1 cellular context compared by ENCODE assay signal in the genomic region with DNA sequence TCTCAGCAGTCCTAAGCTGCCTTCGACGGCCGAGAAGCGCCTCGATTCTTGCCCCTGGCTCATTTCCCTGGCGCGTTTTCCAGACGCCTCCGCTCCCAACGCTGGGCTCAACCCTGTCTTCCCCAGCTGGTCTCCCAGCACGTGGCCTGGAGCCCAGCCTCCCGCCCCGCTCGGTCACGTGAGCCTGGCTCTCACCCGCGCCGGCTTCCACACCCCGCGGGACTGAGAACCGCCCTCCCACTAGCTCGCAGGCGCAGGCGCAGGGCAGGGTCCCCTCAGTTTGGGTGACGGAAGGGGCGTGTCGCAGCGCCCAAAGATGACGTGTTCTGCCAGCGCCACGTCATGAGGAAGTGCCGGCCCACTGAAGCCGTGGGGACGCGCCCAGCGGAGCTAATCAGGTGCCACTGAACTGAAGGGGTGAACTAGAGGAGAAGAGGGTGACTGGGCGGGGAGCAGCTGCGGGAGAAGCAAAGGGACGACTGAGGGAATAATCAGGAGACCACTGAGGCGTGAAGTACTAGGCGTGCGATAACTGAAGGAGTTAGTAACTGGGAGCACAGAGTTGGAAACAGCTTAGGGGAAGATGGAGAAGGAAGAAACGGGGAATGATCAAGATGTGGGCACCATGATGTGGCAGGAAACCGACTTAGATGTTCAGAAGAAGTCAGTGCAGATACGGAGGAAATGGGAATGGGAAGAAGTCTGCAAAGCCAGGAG.
A peak's percentile ranks its signal among the peaks of the same experiment; 100 is the strongest.
TF ChIP-seq lines count a peak whose summit lies in the region.

A gene with protein sequence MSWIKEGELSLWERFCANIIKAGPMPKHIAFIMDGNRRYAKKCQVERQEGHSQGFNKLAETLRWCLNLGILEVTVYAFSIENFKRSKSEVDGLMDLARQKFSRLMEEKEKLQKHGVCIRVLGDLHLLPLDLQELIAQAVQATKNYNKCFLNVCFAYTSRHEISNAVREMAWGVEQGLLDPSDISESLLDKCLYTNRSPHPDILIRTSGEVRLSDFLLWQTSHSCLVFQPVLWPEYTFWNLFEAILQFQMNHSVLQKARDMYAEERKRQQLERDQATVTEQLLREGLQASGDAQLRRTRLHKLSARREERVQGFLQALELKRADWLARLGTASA (plus strand): TSS at position 343 of the 717 bp plus-strand sequence. CDS start 625 bp downstream, outside the sequence.

TF ChIP-seq in HepG2, 621 proteins besides CTCF, POLR2A, EP300 and RAD21 (continued from another document and continues in another):
- TF ChIP-seq, protein P1, sequence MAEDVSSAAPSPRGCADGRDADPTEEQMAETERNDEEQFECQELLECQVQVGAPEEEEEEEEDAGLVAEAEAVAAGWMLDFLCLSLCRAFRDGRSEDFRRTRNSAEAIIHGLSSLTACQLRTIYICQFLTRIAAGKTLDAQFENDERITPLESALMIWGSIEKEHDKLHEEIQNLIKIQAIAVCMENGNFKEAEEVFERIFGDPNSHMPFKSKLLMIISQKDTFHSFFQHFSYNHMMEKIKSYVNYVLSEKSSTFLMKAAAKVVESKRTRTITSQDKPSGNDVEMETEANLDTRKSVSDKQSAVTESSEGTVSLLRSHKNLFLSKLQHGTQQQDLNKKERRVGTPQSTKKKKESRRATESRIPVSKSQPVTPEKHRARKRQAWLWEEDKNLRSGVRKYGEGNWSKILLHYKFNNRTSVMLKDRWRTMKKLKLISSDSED (CRISPR knock-in tag; IDR thresholded peaks at IDR 0.05), result 0 out of 2 replicates have a peak, but pooled peaks have one; percentile 35
- TF ChIP-seq, protein P2, sequence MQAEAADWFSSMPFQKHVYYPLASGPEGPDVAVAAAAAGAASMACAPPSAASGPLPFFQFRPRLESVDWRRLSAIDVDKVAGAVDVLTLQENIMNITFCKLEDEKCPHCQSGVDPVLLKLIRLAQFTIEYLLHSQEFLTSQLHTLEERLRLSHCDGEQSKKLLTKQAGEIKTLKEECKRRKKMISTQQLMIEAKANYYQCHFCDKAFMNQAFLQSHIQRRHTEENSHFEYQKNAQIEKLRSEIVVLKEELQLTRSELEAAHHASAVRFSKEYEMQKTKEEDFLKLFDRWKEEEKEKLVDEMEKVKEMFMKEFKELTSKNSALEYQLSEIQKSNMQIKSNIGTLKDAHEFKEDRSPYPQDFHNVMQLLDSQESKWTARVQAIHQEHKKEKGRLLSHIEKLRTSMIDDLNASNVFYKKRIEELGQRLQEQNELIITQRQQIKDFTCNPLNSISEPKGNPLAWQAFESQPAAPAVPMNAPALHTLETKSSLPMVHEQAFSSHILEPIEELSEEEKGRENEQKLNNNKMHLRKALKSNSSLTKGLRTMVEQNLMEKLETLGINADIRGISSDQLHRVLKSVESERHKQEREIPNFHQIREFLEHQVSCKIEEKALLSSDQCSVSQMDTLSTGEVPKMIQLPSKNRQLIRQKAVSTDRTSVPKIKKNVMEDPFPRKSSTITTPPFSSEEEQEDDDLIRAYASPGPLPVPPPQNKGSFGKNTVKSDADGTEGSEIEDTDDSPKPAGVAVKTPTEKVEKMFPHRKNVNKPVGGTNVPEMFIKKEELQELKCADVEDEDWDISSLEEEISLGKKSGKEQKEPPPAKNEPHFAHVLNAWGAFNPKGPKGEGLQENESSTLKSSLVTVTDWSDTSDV (CRISPR knock-in tag; IDR thresholded peaks at IDR 0.05), result peak; percentile 93; the same call in 1 of the 2 replicates
- TF ChIP-seq TEAD2 (CRISPR knock-in tag; IDR thresholded peaks at IDR 0.05) (peak; percentile 79; the same call in 1 of the 2 replicates), ZMAT3 (CRISPR knock-in tag; conservative IDR thresholded peaks at IDR 0.05) (peak; percentile 98), ZNF780A (CRISPR knock-in tag; IDR thresholded peaks at IDR 0.05) (peak; percentile 83; the same call in 1 of the 2 replicates), EEA1 (CRISPR knock-in tag; IDR thresholded peaks at IDR 0.05; ENCODE audit: borderline replicate concordance) (peak; percentile 87; the same call in 1 of the 2 replicates), NR2F1 (CRISPR knock-in tag; IDR thresholded peaks at IDR 0.05) (no peak), TGIF2 (CRISPR knock-in tag; IDR thresholded peaks at IDR 0.05) (peak; percentile 94), MIER3 (CRISPR knock-in tag; IDR thresholded peaks at IDR 0.05; ENCODE audit: borderline replicate concordance) (peak; percentile 94), GABPA (IDR thresholded peaks at IDR 0.05; ENCODE audit: low read depth, low read length) (peak; percentile 58), GABPA (CRISPR knock-in tag; IDR thresholded peaks at IDR 0.05; ENCODE audit: low read depth) (peak; percentile 91), ZNF33A (CRISPR knock-in tag; IDR thresholded peaks at IDR 0.05; ENCODE audit: borderline replicate concordance) (no peak), MAFF (IDR thresholded peaks at IDR 0.05; ENCODE audit: low read depth, low read length) (no peak), NR3C1 (CRISPR knock-in tag; IDR thresholded peaks at IDR 0.05) (no peak), ZNF605 (CRISPR knock-in tag; IDR thresholded peaks at IDR 0.05) (peak; percentile 95), MBNL3 (CRISPR knock-in tag; conservative IDR thresholded peaks at IDR 0.05) (no peak), ZNF7 (CRISPR knock-in tag; IDR thresholded peaks at IDR 0.05) (0 out of 2 replicates have a peak, but pooled peaks have one; percentile 12), POLR2AphosphoS5 (IDR thresholded peaks at IDR 0.05; ENCODE audit: low read depth, low read length) (peak; percentile 97), EED (CRISPR knock-in tag; IDR thresholded peaks at IDR 0.05) (peak; percentile 64; the same call in 1 of the 2 replicates), TARDBP (CRISPR knock-in tag; IDR thresholded peaks at IDR 0.05) (peak; percentile 95), ERF (CRISPR knock-in tag; IDR thresholded peaks at IDR 0.05) (peak; percentile 98), ZNF543 (CRISPR knock-in tag; IDR thresholded peaks at IDR 0.05) (no peak), GLI4 (CRISPR knock-in tag; IDR thresholded peaks at IDR 0.05; ENCODE audit: borderline replicate concordance) (peak; percentile 89; the same call in 1 of the 2 replicates), ZNF614 (CRISPR knock-in tag; IDR thresholded peaks at IDR 0.05; ENCODE audit: borderline replicate concordance) (no peak), ZNF367 (CRISPR knock-in tag; IDR thresholded peaks at IDR 0.05; ENCODE audit: borderline replicate concordance) (no peak; the same call in 1 of the 2 replicates), SRSF9 (IDR thresholded peaks at IDR 0.05; ENCODE audit: borderline replicate concordance, insufficient read depth, low read depth, low read length, poor library complexity, severe bottlenecking) (no peak), ISX (CRISPR knock-in tag; conservative IDR thresholded peaks at IDR 0.05) (0 out of 2 replicates have a peak, but pooled peaks have one; percentile 69), ZNF225 (CRISPR knock-in tag; IDR thresholded peaks at IDR 0.05) (no peak; the same call in 1 of the 2 replicates), FOXK2 (IDR thresholded peaks at IDR 0.05) (no peak), ZBTB7B (CRISPR knock-in tag; IDR thresholded peaks at IDR 0.05) (peak; percentile 86), PCBP1 (IDR thresholded peaks at IDR 0.05; ENCODE audit: borderline replicate concordance, low read depth, low read length) (no peak), POLR2G (IDR thresholded peaks at IDR 0.05; ENCODE audit: low read depth, low read length) (peak; percentile 93), ZIK1 (CRISPR knock-in tag; IDR thresholded peaks at IDR 0.05; ENCODE audit: borderline replicate concordance, low read depth) (peak; percentile 90), PRMT3 (CRISPR knock-in tag; IDR thresholded peaks at IDR 0.05; ENCODE audit: borderline replicate concordance, low read depth) (peak; percentile 94), HMGA1 (CRISPR knock-in tag; conservative IDR thresholded peaks at IDR 0.05) (no peak), PPARG (CRISPR knock-in tag; conservative IDR thresholded peaks at IDR 0.05) (peak; percentile 84)
- TF ChIP-seq, protein P3, sequence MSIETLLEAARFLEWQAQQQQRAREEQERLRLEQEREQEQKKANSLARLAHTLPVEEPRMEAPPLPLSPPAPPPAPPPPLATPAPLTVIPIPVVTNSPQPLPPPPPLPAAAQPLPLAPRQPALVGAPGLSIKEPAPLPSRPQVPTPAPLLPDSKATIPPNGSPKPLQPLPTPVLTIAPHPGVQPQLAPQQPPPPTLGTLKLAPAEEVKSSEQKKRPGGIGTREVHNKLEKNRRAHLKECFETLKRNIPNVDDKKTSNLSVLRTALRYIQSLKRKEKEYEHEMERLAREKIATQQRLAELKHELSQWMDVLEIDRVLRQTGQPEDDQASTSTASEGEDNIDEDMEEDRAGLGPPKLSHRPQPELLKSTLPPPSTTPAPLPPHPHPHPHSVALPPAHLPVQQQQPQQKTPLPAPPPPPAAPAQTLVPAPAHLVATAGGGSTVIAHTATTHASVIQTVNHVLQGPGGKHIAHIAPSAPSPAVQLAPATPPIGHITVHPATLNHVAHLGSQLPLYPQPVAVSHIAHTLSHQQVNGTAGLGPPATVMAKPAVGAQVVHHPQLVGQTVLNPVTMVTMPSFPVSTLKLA (IDR thresholded peaks at IDR 0.05), result peak; percentile 85
- TF ChIP-seq, protein P4, sequence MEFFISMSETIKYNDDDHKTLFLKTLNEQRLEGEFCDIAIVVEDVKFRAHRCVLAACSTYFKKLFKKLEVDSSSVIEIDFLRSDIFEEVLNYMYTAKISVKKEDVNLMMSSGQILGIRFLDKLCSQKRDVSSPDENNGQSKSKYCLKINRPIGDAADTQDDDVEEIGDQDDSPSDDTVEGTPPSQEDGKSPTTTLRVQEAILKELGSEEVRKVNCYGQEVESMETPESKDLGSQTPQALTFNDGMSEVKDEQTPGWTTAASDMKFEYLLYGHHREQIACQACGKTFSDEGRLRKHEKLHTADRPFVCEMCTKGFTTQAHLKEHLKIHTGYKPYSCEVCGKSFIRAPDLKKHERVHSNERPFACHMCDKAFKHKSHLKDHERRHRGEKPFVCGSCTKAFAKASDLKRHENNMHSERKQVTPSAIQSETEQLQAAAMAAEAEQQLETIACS (CRISPR knock-in tag; IDR thresholded peaks at IDR 0.05), result peak; percentile 41
- TF ChIP-seq, protein P5, sequence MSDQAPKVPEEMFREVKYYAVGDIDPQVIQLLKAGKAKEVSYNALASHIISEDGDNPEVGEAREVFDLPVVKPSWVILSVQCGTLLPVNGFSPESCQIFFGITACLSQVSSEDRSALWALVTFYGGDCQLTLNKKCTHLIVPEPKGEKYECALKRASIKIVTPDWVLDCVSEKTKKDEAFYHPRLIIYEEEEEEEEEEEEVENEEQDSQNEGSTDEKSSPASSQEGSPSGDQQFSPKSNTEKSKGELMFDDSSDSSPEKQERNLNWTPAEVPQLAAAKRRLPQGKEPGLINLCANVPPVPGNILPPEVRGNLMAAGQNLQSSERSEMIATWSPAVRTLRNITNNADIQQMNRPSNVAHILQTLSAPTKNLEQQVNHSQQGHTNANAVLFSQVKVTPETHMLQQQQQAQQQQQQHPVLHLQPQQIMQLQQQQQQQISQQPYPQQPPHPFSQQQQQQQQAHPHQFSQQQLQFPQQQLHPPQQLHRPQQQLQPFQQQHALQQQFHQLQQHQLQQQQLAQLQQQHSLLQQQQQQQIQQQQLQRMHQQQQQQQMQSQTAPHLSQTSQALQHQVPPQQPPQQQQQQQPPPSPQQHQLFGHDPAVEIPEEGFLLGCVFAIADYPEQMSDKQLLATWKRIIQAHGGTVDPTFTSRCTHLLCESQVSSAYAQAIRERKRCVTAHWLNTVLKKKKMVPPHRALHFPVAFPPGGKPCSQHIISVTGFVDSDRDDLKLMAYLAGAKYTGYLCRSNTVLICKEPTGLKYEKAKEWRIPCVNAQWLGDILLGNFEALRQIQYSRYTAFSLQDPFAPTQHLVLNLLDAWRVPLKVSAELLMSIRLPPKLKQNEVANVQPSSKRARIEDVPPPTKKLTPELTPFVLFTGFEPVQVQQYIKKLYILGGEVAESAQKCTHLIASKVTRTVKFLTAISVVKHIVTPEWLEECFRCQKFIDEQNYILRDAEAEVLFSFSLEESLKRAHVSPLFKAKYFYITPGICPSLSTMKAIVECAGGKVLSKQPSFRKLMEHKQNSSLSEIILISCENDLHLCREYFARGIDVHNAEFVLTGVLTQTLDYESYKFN (CRISPR knock-in tag; conservative IDR thresholded peaks at IDR 0.05), result no peak; the same call in none of the 2 replicates
- TF ChIP-seq, protein P6, sequence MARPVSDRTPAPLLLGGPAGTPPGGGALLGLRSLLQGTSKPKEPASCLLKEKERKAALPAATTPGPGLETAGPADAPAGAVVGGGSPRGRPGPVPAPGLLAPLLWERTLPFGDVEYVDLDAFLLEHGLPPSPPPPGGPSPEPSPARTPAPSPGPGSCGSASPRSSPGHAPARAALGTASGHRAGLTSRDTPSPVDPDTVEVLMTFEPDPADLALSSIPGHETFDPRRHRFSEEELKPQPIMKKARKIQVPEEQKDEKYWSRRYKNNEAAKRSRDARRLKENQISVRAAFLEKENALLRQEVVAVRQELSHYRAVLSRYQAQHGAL (CRISPR knock-in tag; IDR thresholded peaks at IDR 0.05; ENCODE audit: not compliant biosample characterization), result peak; percentile 87
- TF ChIP-seq, protein P7, sequence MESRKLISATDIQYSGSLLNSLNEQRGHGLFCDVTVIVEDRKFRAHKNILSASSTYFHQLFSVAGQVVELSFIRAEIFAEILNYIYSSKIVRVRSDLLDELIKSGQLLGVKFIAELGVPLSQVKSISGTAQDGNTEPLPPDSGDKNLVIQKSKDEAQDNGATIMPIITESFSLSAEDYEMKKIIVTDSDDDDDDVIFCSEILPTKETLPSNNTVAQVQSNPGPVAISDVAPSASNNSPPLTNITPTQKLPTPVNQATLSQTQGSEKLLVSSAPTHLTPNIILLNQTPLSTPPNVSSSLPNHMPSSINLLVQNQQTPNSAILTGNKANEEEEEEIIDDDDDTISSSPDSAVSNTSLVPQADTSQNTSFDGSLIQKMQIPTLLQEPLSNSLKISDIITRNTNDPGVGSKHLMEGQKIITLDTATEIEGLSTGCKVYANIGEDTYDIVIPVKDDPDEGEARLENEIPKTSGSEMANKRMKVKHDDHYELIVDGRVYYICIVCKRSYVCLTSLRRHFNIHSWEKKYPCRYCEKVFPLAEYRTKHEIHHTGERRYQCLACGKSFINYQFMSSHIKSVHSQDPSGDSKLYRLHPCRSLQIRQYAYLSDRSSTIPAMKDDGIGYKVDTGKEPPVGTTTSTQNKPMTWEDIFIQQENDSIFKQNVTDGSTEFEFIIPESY (CRISPR knock-in tag; IDR thresholded peaks at IDR 0.05), result peak; percentile 85
- TF ChIP-seq, protein P8, sequence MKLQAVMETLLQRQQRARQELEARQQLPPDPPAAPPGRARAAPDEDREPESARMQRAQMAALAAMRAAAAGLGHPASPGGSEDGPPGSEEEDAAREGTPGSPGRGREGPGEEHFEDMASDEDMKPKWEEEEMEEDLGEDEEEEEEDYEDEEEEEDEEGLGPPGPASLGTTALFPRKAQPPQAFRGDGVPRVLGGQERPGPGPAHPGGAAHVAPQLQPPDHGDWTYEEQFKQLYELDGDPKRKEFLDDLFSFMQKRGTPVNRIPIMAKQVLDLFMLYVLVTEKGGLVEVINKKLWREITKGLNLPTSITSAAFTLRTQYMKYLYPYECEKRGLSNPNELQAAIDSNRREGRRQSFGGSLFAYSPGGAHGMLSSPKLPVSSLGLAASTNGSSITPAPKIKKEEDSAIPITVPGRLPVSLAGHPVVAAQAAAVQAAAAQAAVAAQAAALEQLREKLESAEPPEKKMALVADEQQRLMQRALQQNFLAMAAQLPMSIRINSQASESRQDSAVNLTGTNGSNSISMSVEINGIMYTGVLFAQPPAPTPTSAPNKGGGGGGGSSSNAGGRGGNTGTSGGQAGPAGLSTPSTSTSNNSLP (IDR thresholded peaks at IDR 0.05; ENCODE audit: low read depth, low read length), result no peak
- TF ChIP-seq, protein P9, sequence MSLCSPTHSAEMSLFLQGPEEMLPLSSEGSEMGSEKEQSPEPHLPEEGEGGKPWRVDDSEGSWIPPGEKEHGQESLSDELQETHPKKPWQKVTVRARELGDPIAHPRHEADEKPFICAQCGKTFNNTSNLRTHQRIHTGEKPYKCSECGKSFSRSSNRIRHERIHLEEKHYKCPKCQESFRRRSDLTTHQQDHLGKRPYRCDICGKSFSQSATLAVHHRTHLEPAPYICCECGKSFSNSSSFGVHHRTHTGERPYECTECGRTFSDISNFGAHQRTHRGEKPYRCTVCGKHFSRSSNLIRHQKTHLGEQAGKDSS (CRISPR knock-in tag; IDR thresholded peaks at IDR 0.05; ENCODE audit: borderline replicate concordance, low read depth), result 0 out of 2 replicates have a peak, but pooled peaks have one; percentile 58
